8 cellular contexts compared by ENCODE assay signal in the genomic region with DNA sequence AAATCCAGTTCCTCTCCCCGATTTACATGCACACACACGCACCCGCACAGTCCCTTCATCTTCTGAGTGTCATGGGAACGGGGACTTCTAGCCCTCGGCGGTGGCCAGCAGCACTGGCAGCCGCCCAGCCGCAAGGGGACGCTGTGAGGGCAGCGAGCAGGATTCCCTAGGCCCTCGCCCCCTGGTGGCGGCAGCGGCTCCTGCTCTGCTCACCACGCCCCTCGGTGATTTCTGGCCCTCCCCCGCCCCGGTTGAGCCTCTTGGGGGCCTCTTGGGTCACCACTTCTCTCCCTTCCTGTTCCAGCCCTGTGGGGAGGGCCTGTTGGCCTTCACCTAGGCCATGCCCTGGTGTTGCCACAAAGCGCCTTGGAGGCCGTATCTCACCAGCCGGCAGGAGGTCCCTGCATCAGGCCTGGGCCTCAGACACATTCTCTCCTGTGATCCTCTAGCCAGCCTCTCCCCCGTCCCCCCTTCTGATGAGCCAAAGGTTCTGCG.
DNase-seq lines count a peak whose midpoint lies in the region; ATAC-seq and TF ChIP-seq lines count a peak whose summit lies in the region.

No MANE protein-coding gene starts in this region.

- peak; percentile 6 for DNase-seq in NCI-H510A treated with DMSO at 0.1 percent for 48 hours (lab: John Stamatoyannopoulos, UW)
- DNase-seq in NCI-H510A (lab: John Stamatoyannopoulos, UW), result no peak
- DNase-seq in KBM-7, result peak; percentile 88
- DNase-seq in RWPE2 (ENCODE audit: low spot score), result no peak
- peak; percentile 92 for DNase-seq in activated effector memory CD4-positive, alpha-beta T cell treated with anti-CD3 and anti-CD28 coated beads, Interleukin-2, amount 50 U/mL, for 16 hours
- DNase-seq in Right ventricle myocardium inferior (ENCODE audit: missing footprints), result peak; percentile 84
- peak; percentile 42 for DNase-seq in progenitor cell of endocrine pancreas (ENCODE audit: low spot score, unreplicated experiment)
- DNase-seq in uterus, result peak; percentile 53 to 57

- in situ Hi-C loops in KBM-7 (cut with MboI; ENCODE audit: low pct_unique_long_range_greater_than_20kb, low sequenced_read_pairs), result no loop called here

- TF ChIP-seq CTCF in RWPE2 (IDR thresholded peaks at IDR 0.05; ENCODE audit: poor library complexity, severe bottlenecking), result peak; percentile 74
- TF ChIP-seq CTCF in progenitor cell of endocrine pancreas (IDR thresholded peaks at IDR 0.05; ENCODE audit: unreplicated experiment), result peak; percentile 86
- TF ChIP-seq CTCF in uterus (IDR thresholded peaks at IDR 0.05), result peak; percentile 45 to 72 (median 58)

- intact Hi-C loops in Right ventricle myocardium inferior (cut with DNase I) (loop anchor here (2.0 kb wide), 1 partner anchor 26 kb away; no protein-coding TSS in a partner anchor), uterus (cut with DNase I; ENCODE audit: low total_unique reads) (no loop called here)

- H3K4me3 ChIP-seq in RWPE2 (ENCODE audit: severe bottlenecking) (no peak overlapping the region), uterus (no peak overlapping the region)

- H3K36me3 ChIP-seq in RWPE2 (ENCODE audit: low read depth) (no peaks in the 10 kb centered on the region), uterus (no peaks in the 10 kb centered on the region)

- H3K4me1 ChIP-seq in RWPE2 (ENCODE audit: insufficient read depth, poor library complexity, severe bottlenecking) (peaks cover 31% of the 10 kb centered on the region), uterus (peaks cover 3 to 5% of the 10 kb centered on the region in 2 donors)

- H3K4me3 Mint-ChIP-seq in progenitor cell of endocrine pancreas (ENCODE audit: low read depth), result no peak overlapping the region

- H3K27me3 Mint-ChIP-seq in progenitor cell of endocrine pancreas, result peaks cover 5% of the 10 kb centered on the region

- ATAC-seq in RWPE2 (ENCODE audit: low read depth) (no peak), Right ventricle myocardium inferior (peak; percentile 36)

- no peaks in the 10 kb centered on the region for H3K36me3 Mint-ChIP-seq in progenitor cell of endocrine pancreas (ENCODE audit: insufficient read depth)

- H3K9me3 ChIP-seq in RWPE2 (ENCODE audit: severe bottlenecking) (no peaks in the 10 kb centered on the region), uterus (no peaks in the 10 kb centered on the region)

- no peak for TF ChIP-seq POLR2A in uterus (IDR thresholded peaks at IDR 0.05)

- H3K27ac Mint-ChIP-seq in progenitor cell of endocrine pancreas, result no peak overlapping the region

- H3K4me1 Mint-ChIP-seq in progenitor cell of endocrine pancreas (ENCODE audit: low read depth), result no peaks in the 10 kb centered on the region

- H3K27ac ChIP-seq in RWPE2 (ENCODE audit: poor library complexity, severe bottlenecking) (no peak overlapping the region), uterus (peak overlapping the region; percentile 82 to 92)

- H3K27me3 ChIP-seq in RWPE2 (ENCODE audit: insufficient read depth, poor library complexity, severe bottlenecking), result no peaks in the 10 kb centered on the region
- H3K27me3 ChIP-seq in uterus, result no peaks in the 10 kb centered on the region

- H3K9me3 Mint-ChIP-seq in progenitor cell of endocrine pancreas (ENCODE audit: low read depth), result peaks cover 3% of the 10 kb centered on the region

Comparison
In these comparisons a context has a peak if more than half of its experiments do, and no peak if none do; other contexts are left out.
1. DNase-seq: peak in NCI-H510A treated with DMSO at 0.1 percent for 48 hours (single experiment), KBM-7 (single experiment), activated effector memory CD4-positive, alpha-beta T cell treated with anti-CD3 and anti-CD28 coated beads, Interleukin-2, amount 50 U/mL, for 16 hours (single experiment), Right ventricle myocardium inferior (single experiment), progenitor cell of endocrine pancreas (single experiment) and uterus (2 of 2); none in NCI-H510A (single experiment) and RWPE2 (single experiment).
2. Peak in every context shown above with its lines, with median percentiles within 50 percentile points of each other: CTCF ChIP-seq.